ENCODE assay signal across 18 cellular contexts in the genomic region with DNA sequence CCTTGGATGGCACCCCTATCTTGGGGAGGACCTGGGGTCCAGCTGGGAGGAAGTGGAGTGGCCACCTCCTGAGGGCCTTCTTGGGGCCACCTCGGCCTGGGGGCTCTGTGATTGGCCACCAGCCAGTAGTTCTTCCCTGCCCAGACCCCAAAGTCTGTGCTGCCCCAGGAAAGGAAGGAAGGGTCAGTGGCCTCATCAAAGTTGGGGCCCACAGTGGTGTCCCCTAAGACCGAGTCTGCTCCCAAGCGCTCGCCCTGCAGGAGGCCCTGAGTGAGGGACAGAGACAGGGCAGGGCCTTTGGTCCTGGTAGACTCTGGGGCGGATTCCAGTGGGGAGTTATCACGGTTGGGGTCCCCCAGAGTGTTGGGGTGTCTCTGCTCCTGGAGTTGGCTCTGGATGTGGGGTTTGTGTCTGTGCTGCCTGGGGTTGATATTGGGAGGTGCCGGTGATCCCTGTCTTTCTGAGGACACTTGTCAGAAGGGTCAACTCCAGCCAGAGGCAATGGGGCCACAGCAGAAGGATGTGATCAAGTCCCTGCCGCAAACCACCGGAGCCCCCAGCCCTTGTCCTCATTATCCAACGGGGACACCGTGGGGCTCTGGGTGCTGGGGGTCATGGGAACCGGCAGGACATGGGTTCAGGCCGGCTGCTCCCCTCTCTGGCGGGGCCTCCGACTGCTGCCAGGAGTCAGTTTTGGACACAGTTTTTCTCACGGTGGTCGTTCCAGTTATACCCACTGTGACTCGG.
DNase-seq lines count a peak whose midpoint lies in the region; TF ChIP-seq lines count a peak whose summit lies in the region.
"Had no signal": no experiment of that assay in that cellular context is flagged by ENCODE, and none has a peak within 500 bp of the region (broad histone marks: within the 10 kb centered on the region; RNA-seq: fewer than 3 reads in every experiment).

No MANE protein-coding gene starts in this region.

- intact Hi-C loops in cardiac septum (cut with DNase I) (no loop called here), posterior cingulate gyrus (cut with DNase I) (no loop called here)
- intact Hi-C loops in activated T-helper 1 cell treated with anti-CD3 and anti-CD28 coated beads, Interleukin-12 subunit alpha, Interleukin-12 subunit beta, Interleukin-2, Interleukin-4 antibody, amounts not matched to agents 30 ng/mL and 10 ng/mL and 1 ng/mL, durations not matched to agents 14 hours and 24 hours and 36 hours (cut with micrococcal nuclease), result no loop called here

- TF ChIP-seq POLR2A in Peyer's patch (IDR thresholded peaks at IDR 0.05), result no peak

- H3K27ac ChIP-seq in Peyer's patch, result no peak overlapping the region
- H3K27ac ChIP-seq: dorsolateral prefrontal cortex, parathyroid adenoma had no signal

- H3K4me3 ChIP-seq in GM08714 (ENCODE audit: low read length) (peak overlapping the region; percentile 97; the same call in 1 of the 2 replicates), Peyer's patch (no peak overlapping the region)
- H3K4me3 ChIP-seq: dorsolateral prefrontal cortex had no signal

- no peaks in the 10 kb centered on the region for H3K9me3 ChIP-seq in Peyer's patch

- H3K4me1 ChIP-seq in Peyer's patch, result no peaks in the 10 kb centered on the region
- H3K4me1 ChIP-seq: parathyroid adenoma had no signal

- H3K36me3 Mint-ChIP-seq in immature natural killer cell, result no peaks in the 10 kb centered on the region
- no peaks in the 10 kb centered on the region for H3K36me3 Mint-ChIP-seq in activated T-helper 1 cell treated with anti-CD3 and anti-CD28 coated beads, Interleukin-12 subunit alpha, Interleukin-12 subunit beta, Interleukin-2, Interleukin-4 antibody, amounts not matched to agents 30 ng/mL and 10 ng/mL and 1 ng/mL, durations not matched to agents 14 hours and 24 hours and 36 hours (ENCODE audit: low read depth)
- H3K36me3 Mint-ChIP-seq: brain had no signal

- H3K4me3 Mint-ChIP-seq in immature natural killer cell, result peak overlapping the region in 1 of 5 donors; percentile 26
- H3K4me3 Mint-ChIP-seq in activated T-helper 1 cell treated with anti-CD3 and anti-CD28 coated beads, Interleukin-12 subunit alpha, Interleukin-12 subunit beta, Interleukin-2, Interleukin-4 antibody, amounts not matched to agents 30 ng/mL and 10 ng/mL and 1 ng/mL, durations not matched to agents 14 hours and 24 hours and 36 hours, result no peak overlapping the region
- H3K4me3 Mint-ChIP-seq: brain had no signal

- no peaks in the 10 kb centered on the region for H3K36me3 ChIP-seq in Peyer's patch

- H3K9me3 Mint-ChIP-seq in immature natural killer cell, result no peaks in the 10 kb centered on the region
- H3K9me3 Mint-ChIP-seq in activated T-helper 1 cell treated with anti-CD3 and anti-CD28 coated beads, Interleukin-12 subunit alpha, Interleukin-12 subunit beta, Interleukin-2, Interleukin-4 antibody, amounts not matched to agents 30 ng/mL and 10 ng/mL and 1 ng/mL, durations not matched to agents 14 hours and 24 hours and 36 hours, result no peaks in the 10 kb centered on the region

- H3K27ac Mint-ChIP-seq in immature natural killer cell, result no peak overlapping the region
- H3K27ac Mint-ChIP-seq in activated T-helper 1 cell treated with anti-CD3 and anti-CD28 coated beads, Interleukin-12 subunit alpha, Interleukin-12 subunit beta, Interleukin-2, Interleukin-4 antibody, amounts not matched to agents 30 ng/mL and 10 ng/mL and 1 ng/mL, durations not matched to agents 14 hours and 24 hours and 36 hours, result no peak overlapping the region
- H3K27ac Mint-ChIP-seq: brain had no signal

- TF ChIP-seq CTCF in Peyer's patch (IDR thresholded peaks at IDR 0.05), result no peak

- H3K4me1 Mint-ChIP-seq in immature natural killer cell, result no peaks in the 10 kb centered on the region
- H3K4me1 Mint-ChIP-seq in activated T-helper 1 cell treated with anti-CD3 and anti-CD28 coated beads, Interleukin-12 subunit alpha, Interleukin-12 subunit beta, Interleukin-2, Interleukin-4 antibody, amounts not matched to agents 30 ng/mL and 10 ng/mL and 1 ng/mL, durations not matched to agents 14 hours and 24 hours and 36 hours (ENCODE audit: low read depth), result peaks cover 7% of the 10 kb centered on the region
- H3K4me1 Mint-ChIP-seq: brain had no signal

- H3K27me3 Mint-ChIP-seq in immature natural killer cell (ENCODE audit: low read depth in 3 of 3), result peaks cover 0 to 2% (median 1%) of the 10 kb centered on the region in 3 donors
- H3K27me3 Mint-ChIP-seq in activated T-helper 1 cell treated with anti-CD3 and anti-CD28 coated beads, Interleukin-12 subunit alpha, Interleukin-12 subunit beta, Interleukin-2, Interleukin-4 antibody, amounts not matched to agents 30 ng/mL and 10 ng/mL and 1 ng/mL, durations not matched to agents 14 hours and 24 hours and 36 hours (ENCODE audit: insufficient read depth), result peaks cover 25% of the 10 kb centered on the region

- DNase-seq in Peyer's patch, result peak in 2 of 3 donors; percentile 31 to 36
- peak; percentile 68 for DNase-seq in cardiac septum (ENCODE audit: low spot score)
- DNase-seq in posterior cingulate gyrus, result peak in 9 of 10 donors; percentile 2 to 78 (median 9)
- no peak for DNase-seq in NCI-H1092 (lab: John Stamatoyannopoulos, UW)
- no peak for DNase-seq in SHP77 treated with DMSO at 0.1 percent for 48 hours (lab: John Stamatoyannopoulos, UW)
- no peak for DNase-seq in immature natural killer cell
- DNase-seq in activated T-helper 1 cell treated with anti-CD3 and anti-CD28 coated beads, Interleukin-12 subunit alpha, Interleukin-12 subunit beta, Interleukin-2, Interleukin-4 antibody, amounts not matched to agents 30 ng/mL and 10 ng/mL and 1 ng/mL, durations not matched to agents 14 hours and 24 hours and 36 hours (ENCODE audit: low spot score), result no peak
- DNase-seq: activated gamma-delta T cell; DMS153; kidney glomerular epithelial cell; NCI-H1105 treated with DMSO at 0.1 percent for 48 hours; NCI-H2171 treated with DMSO at 0.1 percent for 48 hours; NK-92 treated with Interleukin-12 subunit alpha and Interleukin-12 subunit beta, amount 100 ng/mL, for 24 hours; SHP77 had no signal

- H3K27me3 ChIP-seq in Peyer's patch, result no peaks in the 10 kb centered on the region

Comparison
In these comparisons a context has a peak if more than half of its experiments do, and no peak if none do; other contexts are left out.
1. DNase-seq: peak in Peyer's patch (2 of 3), cardiac septum (single experiment) and posterior cingulate gyrus (9 of 10); none in NCI-H1092 (single experiment), SHP77 treated with DMSO at 0.1 percent for 48 hours (single experiment), immature natural killer cell (0 of 3) and activated T-helper 1 cell treated with anti-CD3 and anti-CD28 coated beads, Interleukin-12 subunit alpha, Interleukin-12 subunit beta, Interleukin-2, Interleukin-4 antibody, amounts not matched to agents 30 ng/mL and 10 ng/mL and 1 ng/mL, durations not matched to agents 14 hours and 24 hours and 36 hours (single experiment).